ENCODE assay signal across 14 cellular contexts in the genomic region with DNA sequence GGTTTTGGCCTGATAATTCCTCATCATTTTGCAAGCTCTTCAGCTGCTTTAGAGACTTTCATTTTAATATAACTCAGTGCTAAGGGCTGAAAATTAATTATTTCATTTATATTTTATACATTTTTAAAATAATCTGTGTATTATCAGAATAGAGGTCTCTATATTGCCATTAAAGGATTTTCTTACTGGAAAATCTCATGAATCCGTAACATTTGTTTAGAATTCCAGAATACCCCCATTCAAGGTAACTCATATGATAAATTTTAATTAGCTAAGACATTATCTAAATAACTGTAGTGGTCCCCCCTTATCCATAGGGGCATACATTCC. TPM values are rescaled to one million over a fixed set of nuclear protein-coding genes. Genes with fewer than 3 reads are reported as not detected.
DNase-seq lines count a peak whose midpoint lies in the region; ATAC-seq and TF ChIP-seq lines count a peak whose summit lies in the region.
"Had no signal": no experiment of that assay in that cellular context is flagged by ENCODE, and none has a peak within 500 bp of the region (broad histone marks: within the 10 kb centered on the region; RNA-seq: fewer than 3 reads in every experiment).

No MANE protein-coding gene starts in this region.

- no peaks in the 10 kb centered on the region for H3K27me3 Mint-ChIP-seq in neural crest cell (ENCODE audit: low read depth)

- H3K36me3 Mint-ChIP-seq in neural crest cell (ENCODE audit: low read depth) = no peaks in the 10 kb centered on the region
- H3K36me3 Mint-ChIP-seq: CD4-positive, CD25-positive, alpha-beta regulatory T cell had no signal

- no peak for TF ChIP-seq POLR2A in gastroesophageal sphincter (IDR thresholded peaks at IDR 0.05)

- H3K27me3 ChIP-seq in GM23248 (replicated peaks; ENCODE audit: insufficient read depth) (no peaks in the 10 kb centered on the region), RWPE2 (ENCODE audit: insufficient read depth, poor library complexity, severe bottlenecking) (no peaks in the 10 kb centered on the region), gastroesophageal sphincter (no peaks in the 10 kb centered on the region)

- peak overlapping the region; percentile 73; the same call in 1 of the 2 replicates for H2AFZ ChIP-seq in GM23248
- H2AFZ ChIP-seq: GM23338 had no signal

- no peaks in the 10 kb centered on the region for H4K20me1 ChIP-seq in GM23248 (ENCODE audit: insufficient read depth)

- H3K4me3 ChIP-seq in GM23248 (no peak overlapping the region), RWPE2 (ENCODE audit: severe bottlenecking) (no peak overlapping the region), gastroesophageal sphincter (no peak overlapping the region)
- H3K4me3 ChIP-seq: GM23338, HAP-1 had no signal

- no peaks in the 10 kb centered on the region for H3K9me3 Mint-ChIP-seq in neural crest cell
- H3K9me3 Mint-ChIP-seq: CD4-positive, CD25-positive, alpha-beta regulatory T cell; GM23338 had no signal

- DNase-seq in GM23248 = no peak
- DNase-seq in RWPE2 (ENCODE audit: low spot score) = no peak
- no peak for DNase-seq in neural crest cell (ENCODE audit: low read depth, low spot score)
- DNase-seq in anterior cingulate cortex (lab: John Stamatoyannopoulos, UW) = no peak
- DNase-seq in NCI-H2196 treated with DMSO at 0.1 percent for 48 hours (lab: John Stamatoyannopoulos, UW; ENCODE audit: unreplicated experiment) = no peak
- DNase-seq: DMS 273 treated with DMSO at 0.1 percent for 48 hours had no signal

- peaks cover 21% of the 10 kb centered on the region for H3F3A ChIP-seq in GM23248 (ENCODE audit: insufficient read depth)

- no peak overlapping the region for H3K4me3 Mint-ChIP-seq in neural crest cell
- H3K4me3 Mint-ChIP-seq: CD4-positive, CD25-positive, alpha-beta regulatory T cell; GM23338 had no signal

- ATAC-seq in RWPE2 (ENCODE audit: low read depth) (no peak), gastroesophageal sphincter (no peak)

- H3K27ac Mint-ChIP-seq in neural crest cell (ENCODE audit: unreplicated experiment) = no peak overlapping the region
- H3K27ac Mint-ChIP-seq: CD4-positive, CD25-positive, alpha-beta regulatory T cell; GM23338 had no signal

- TF ChIP-seq CTCF in C4-2B (conservative IDR thresholded peaks at IDR 0.05) = peak; percentile 44
- peak; percentile 48 for TF ChIP-seq CTCF in RWPE2 (IDR thresholded peaks at IDR 0.05; ENCODE audit: poor library complexity, severe bottlenecking)
- peak; percentile 37 for TF ChIP-seq CTCF in neural crest cell (conservative IDR thresholded peaks at IDR 0.05)
- TF ChIP-seq CTCF in gastroesophageal sphincter (IDR thresholded peaks at IDR 0.05) = no peak

- H3K4me1 Mint-ChIP-seq in neural crest cell = no peaks in the 10 kb centered on the region
- H3K4me1 Mint-ChIP-seq: CD4-positive, CD25-positive, alpha-beta regulatory T cell; GM23338 had no signal

- no peak for TF ChIP-seq EP300 in gastroesophageal sphincter (IDR thresholded peaks at IDR 0.05)

- H3K9me2 ChIP-seq in GM23248 (ENCODE audit: insufficient read depth) = no peaks in the 10 kb centered on the region
- H3K9me2 ChIP-seq: SK-N-SH had no signal

- H3K4me1 ChIP-seq in GM23248 (ENCODE audit: insufficient read depth) (peaks cover 7% of the 10 kb centered on the region), RWPE2 (ENCODE audit: insufficient read depth, poor library complexity, severe bottlenecking) (no peaks in the 10 kb centered on the region), gastroesophageal sphincter (no peaks in the 10 kb centered on the region)
- H3K4me1 ChIP-seq: HAP-1 had no signal

- H3K36me3 ChIP-seq in GM23248 (ENCODE audit: low read depth) = no peaks in the 10 kb centered on the region
- H3K36me3 ChIP-seq in RWPE2 (ENCODE audit: low read depth) = peaks cover 21% of the 10 kb centered on the region; the same call in 1 of the 2 replicates
- no peaks in the 10 kb centered on the region for H3K36me3 ChIP-seq in gastroesophageal sphincter

- WGBS in GM23248 (ENCODE audit: low coverage in 1 of 2, low lambda C conversion rate in 2 of 2, missing lambda C conversion rate in 2 of 2), 2 experiments = 89 to 100% methylated on average over 1 of the region's 1 CpG
- 88 to 89% methylated on average over 1 of the region's 1 CpG for WGBS in gastroesophageal sphincter (ENCODE audit: low coverage in 1 of 2), 2 donors

- no peak overlapping the region for H3K4me2 ChIP-seq in GM23248 (ENCODE audit: unreplicated experiment)
- H3K4me2 ChIP-seq: GM23338, SK-N-SH had no signal

- H3K9me3 ChIP-seq in GM23248 (ENCODE audit: low read depth) (no peaks in the 10 kb centered on the region), RWPE2 (ENCODE audit: severe bottlenecking) (no peaks in the 10 kb centered on the region), gastroesophageal sphincter (no peaks in the 10 kb centered on the region)
- H3K9me3 ChIP-seq: Caco-2, HAP-1, SK-N-SH had no signal

- in situ Hi-C loops in GM23248 (cut with MboI) = no loop called here

- H3K27ac ChIP-seq in C4-2B = no peak overlapping the region
- no peak overlapping the region for H3K27ac ChIP-seq in GM23248
- H3K27ac ChIP-seq in RWPE2 (ENCODE audit: poor library complexity, severe bottlenecking) = no peak overlapping the region
- H3K27ac ChIP-seq in gastroesophageal sphincter = no peak overlapping the region
- H3K27ac ChIP-seq: HL-60 had no signal

- no peaks in the 10 kb centered on the region for H3K79me2 ChIP-seq in GM23248 (ENCODE audit: insufficient read depth)

- no peak overlapping the region for H3K9ac ChIP-seq in GM23248
- H3K9ac ChIP-seq: SK-N-SH had no signal

RNA-seq across cellular contexts. Expression of gene BMAL2, which starts 51.6 kb away (rescaled TPM):
- 27.3 and 28.7 TPM in 2 replicates for total RNA-seq in GM23248 (2014; rRNA removed; shearing (Covaris generic))
- polyA plus RNA-seq in GM23248 (2016; fragmentation: Nextera tagmentation; extraction: Ambion mirVana) = 14.8 and 14.9 TPM in 2 replicates
- total RNA-seq in neural crest cell = 7.6 and 8.0 TPM in 2 replicates
- 1 to 10 TPM; 3.0 to 8.7 (median 6.0) TPM for total RNA-seq in gastroesophageal sphincter

Comparison
In these comparisons a context has a peak if more than half of its experiments do, and no peak if none do; other contexts are left out.
1. CTCF ChIP-seq: peak in C4-2B (single experiment), RWPE2 (single experiment) and neural crest cell (single experiment); none in gastroesophageal sphincter (0 of 4).